Comparison of ENCODE assay signal across 8 cellular contexts in genomic region chr2:6864938-6865345, GRCh38. TPM values are rescaled to one million over a fixed set of nuclear protein-coding genes. Genes with fewer than 3 reads are reported as not detected.
DNase-seq lines count a peak whose midpoint lies in the region; ATAC-seq and TF ChIP-seq lines count a peak whose summit lies in the region.

No MANE protein-coding gene starts in this region.

- H3K4me1 ChIP-seq in esophagus muscularis mucosa (peaks cover 20 to 33% (median 27%) of the 10 kb centered on the region in 4 donors), trophoblast cell (ENCODE audit: control insufficient read depth in 1 of 2, insufficient read depth in 2 of 2, low read length in 2 of 2) (peaks cover 0 to 4% of the 10 kb centered on the region in 2 experiments), SJCRH30 (no peaks in the 10 kb centered on the region)

- WGBS in esophagus muscularis mucosa, result 50% methylated on average over 1 of the region's 36 CpGs
- WGBS in trophoblast cell (ENCODE audit: extremely low coverage, insufficient coverage, insufficient read length), result no CpG with 5 or more reads among the region's 36 CpGs

- H4K91ac ChIP-seq in trophoblast cell (ENCODE audit: low read depth, low read length), result peak overlapping the region; percentile 16

- ATAC-seq in GM18867 (IDR thresholded peaks at IDR 0.05; ENCODE audit: unreplicated experiment) (peak; percentile 31), HG02884 (IDR thresholded peaks at IDR 0.05; ENCODE audit: unreplicated experiment) (peak; percentile 21)

- H3K23ac ChIP-seq in trophoblast cell (ENCODE audit: low read length), result no peak overlapping the region

- H3K14ac ChIP-seq in trophoblast cell (ENCODE audit: low read length), result no peak overlapping the region

- peak overlapping the region; percentile 83 for H2AFZ ChIP-seq in trophoblast cell (ENCODE audit: insufficient read depth, low read length, poor library complexity)

- no peak for TF ChIP-seq EP300 in esophagus muscularis mucosa (IDR thresholded peaks at IDR 0.05)

- peak overlapping the region; percentile 62 for H4K8ac ChIP-seq in trophoblast cell (ENCODE audit: low read depth, low read length)

- H3K79me2 ChIP-seq in trophoblast cell (ENCODE audit: control insufficient read depth, insufficient read depth, low read length, poor library complexity), result no peaks in the 10 kb centered on the region

- peak overlapping the region; percentile 96 for H3K4me2 ChIP-seq in trophoblast cell (ENCODE audit: low read length)

- DNase-seq in activated CD4-positive, CD25-positive, alpha-beta regulatory T cell treated with anti-CD3 and anti-CD28 coated beads, Interleukin-2, amount 50 U/mL, for 72 hours, result peak; percentile 57
- DNase-seq in esophagus muscularis mucosa (ENCODE audit: extremely low spot score) (no peak), trophoblast cell (peak in 1 of 2 donors; percentile 26), NCI-H510A treated with DMSO at 0.1 percent for 48 hours (lab: John Stamatoyannopoulos, UW) (no peak), kidney glomerular epithelial cell (lab: John Stamatoyannopoulos, UW) (no peak), SJCRH30 (no peak)

- H3K27ac ChIP-seq in esophagus muscularis mucosa (replicated peaks in 1 of 4), result peak overlapping the region; percentile 80 to 93 (median 88)
- no peak overlapping the region for H3K27ac ChIP-seq in trophoblast cell (ENCODE audit: low read depth, low read length)
- H3K27ac ChIP-seq in SJCRH30, result no peak overlapping the region

- H3K4ac ChIP-seq in trophoblast cell (ENCODE audit: low read depth, low read length), result no peak overlapping the region

- no peak overlapping the region for H4K12ac ChIP-seq in trophoblast cell (ENCODE audit: low read depth, low read length)

- peak overlapping the region; percentile 83 to 92 (median 85) for H3K4me3 ChIP-seq in esophagus muscularis mucosa
- H3K4me3 ChIP-seq in trophoblast cell (ENCODE audit: low read depth, low read length), result peak overlapping the region; percentile 71
- H3K4me3 ChIP-seq in SJCRH30, result no peak overlapping the region

- no peak overlapping the region for H2AK5ac ChIP-seq in trophoblast cell (ENCODE audit: low read length)

- H3K36me3 ChIP-seq in esophagus muscularis mucosa (peaks cover 0 to 23% (median 16%) of the 10 kb centered on the region in 4 donors), trophoblast cell (ENCODE audit: control insufficient read depth in 1 of 2, insufficient read depth in 2 of 2, low read length in 2 of 2) (no peaks in the 10 kb centered on the region), SJCRH30 (no peaks in the 10 kb centered on the region)

- intact Hi-C loops in esophagus muscularis mucosa (cut with DNase I), result no loop called here

- H3K79me1 ChIP-seq in trophoblast cell (ENCODE audit: low read length), result peaks cover 2% of the 10 kb centered on the region

- peak overlapping the region; percentile 11 for H3K18ac ChIP-seq in trophoblast cell (ENCODE audit: low read length)

- H2BK12ac ChIP-seq in trophoblast cell (ENCODE audit: low read length), result no peak overlapping the region

- H2BK5ac ChIP-seq in trophoblast cell (ENCODE audit: low read depth, low read length, poor library complexity), result no peak overlapping the region

- H3K9ac ChIP-seq in trophoblast cell (ENCODE audit: low read length), result no peak overlapping the region

- H3K9me3 ChIP-seq in esophagus muscularis mucosa, result no peaks in the 10 kb centered on the region
- H3K9me3 ChIP-seq in trophoblast cell (ENCODE audit: insufficient read depth, low read depth, low read length), result peaks cover 4% of the 10 kb centered on the region
- no peaks in the 10 kb centered on the region for H3K9me3 ChIP-seq in SJCRH30 (replicated peaks)

- H3K27me3 ChIP-seq in esophagus muscularis mucosa (no peaks in the 10 kb centered on the region), trophoblast cell (ENCODE audit: insufficient read depth, low read length) (peaks cover 10% of the 10 kb centered on the region), SJCRH30 (no peaks in the 10 kb centered on the region; the same call in none of the 2 replicates)

- no peak overlapping the region for H2BK120ac ChIP-seq in trophoblast cell (ENCODE audit: insufficient read depth, low read length, poor library complexity)

- TF ChIP-seq POLR2A in esophagus muscularis mucosa (IDR thresholded peaks at IDR 0.05; ENCODE audit: low read depth), result no peak

- no peak for TF ChIP-seq CTCF in esophagus muscularis mucosa (IDR thresholded peaks at IDR 0.05)

RNA-seq across cellular contexts. Expression of gene CMPK2, which starts 0.8 kb away (rescaled TPM):
- total RNA-seq in esophagus muscularis mucosa, result 1 to 10 TPM; 3.3 to 8.3 (median 5.8) TPM
- 2.1 and 2.2 TPM in 2 replicates for polyA plus RNA-seq in trophoblast cell (2013)
- not detected in 2 replicates for total RNA-seq in SJCRH30 (2014; rRNA removed; shearing (Covaris generic))

RNA-seq across cellular contexts. Expression of gene RSAD2, which starts 12.6 kb away (rescaled TPM):
- 1 to 10 TPM; 3.7 to 7.0 (median 5.8) TPM for total RNA-seq in esophagus muscularis mucosa
- 0.51 and 0.55 TPM in 2 replicates for polyA plus RNA-seq in trophoblast cell (2013)
- not detected in 2 replicates for total RNA-seq in SJCRH30 (2014; rRNA removed; shearing (Covaris generic))

RNA-seq across cellular contexts. Expression of gene RNF144A, which starts 52.3 kb away (rescaled TPM):
- 10 to 100 TPM in 1 of 4 donors, 1 to 10 TPM in 3; 5.4 to 10.8 (median 8.8) TPM for total RNA-seq in esophagus muscularis mucosa
- 9.2 and 9.3 TPM in 2 replicates for polyA plus RNA-seq in trophoblast cell (2013)
- total RNA-seq in SJCRH30 (2014; rRNA removed; shearing (Covaris generic)), result 14.4 and 14.9 TPM in 2 replicates

Comparison
In these comparisons a context has a peak if more than half of its experiments do, and no peak if none do; other contexts are left out.
1. H3K27ac ChIP-seq: peak in esophagus muscularis mucosa (4 of 4); none in trophoblast cell (single experiment) and SJCRH30 (single experiment).